ENCODE assay signal across 24 cellular contexts in genomic region chr1:231272173-231272572, GRCh38. TPM values are rescaled to one million over a fixed set of nuclear protein-coding genes. Genes with fewer than 3 reads are reported as not detected.
DNase-seq lines count a peak whose midpoint lies in the region; ATAC-seq and TF ChIP-seq lines count a peak whose summit lies in the region.
"Had no signal": no experiment of that assay in that cellular context is flagged by ENCODE, and none has a peak within 500 bp of the region (broad histone marks: within the 10 kb centered on the region; RNA-seq: fewer than 3 reads in every experiment).

No MANE protein-coding gene starts in this region.

- no peaks in the 10 kb centered on the region for H4K20me1 ChIP-seq in BLaER1 treated with 17β-estradiol and CSF1 and Interleukin-3, amounts not matched to agents 10 nM and 100 nM
- no peaks in the 10 kb centered on the region for H4K20me1 ChIP-seq in OCI-LY7 (ENCODE audit: insufficient read depth, low read length)

- CTCF ChIA-PET in naive thymus-derived CD4-positive, alpha-beta T cell (lab: Charles Lee): no interaction called here
- CTCF ChIA-PET in OCI-LY7 (lab: Charles Lee; ENCODE audit: unreplicated experiment): no interaction called here

- no peaks in the 10 kb centered on the region for H3K9me3 ChIP-seq in BLaER1 treated with 17β-estradiol and CSF1 and Interleukin-3, amounts not matched to agents 10 nM and 100 nM (replicated peaks in 1 of 11)
- no peaks in the 10 kb centered on the region for H3K9me3 ChIP-seq in naive thymus-derived CD4-positive, alpha-beta T cell (ENCODE audit: control insufficient read depth in 2 of 3, low read length in 3 of 3)
- no peaks in the 10 kb centered on the region for H3K9me3 ChIP-seq in OCI-LY7 (ENCODE audit: low read length)
- H3K9me3 ChIP-seq: esophagus squamous epithelium, upper lobe of left lung had no signal

- TF ChIP-seq CTCF in OCI-LY7 (conservative IDR thresholded peaks at IDR 0.05; ENCODE audit: low read length) (no peak), progenitor cell of endocrine pancreas (IDR thresholded peaks at IDR 0.05; ENCODE audit: unreplicated experiment) (no peak)

- POLR2A ChIA-PET in naive thymus-derived CD4-positive, alpha-beta T cell (lab: Charles Lee): no interaction called here
- POLR2A ChIA-PET in OCI-LY7 (lab: Charles Lee): no interaction called here

- ATAC-seq in activated naive CD4-positive, alpha-beta T cell treated with anti-CD3 and anti-CD28 coated beads, Interleukin-2, amount 50 U/mL, for 72 hours: peak; percentile 28 to 63
- ATAC-seq in naive thymus-derived CD4-positive, alpha-beta T cell: peak; percentile 31
- ATAC-seq in GM19455 (IDR thresholded peaks at IDR 0.05; ENCODE audit: unreplicated experiment): no peak
- ATAC-seq: GM12878; left lobe of liver; PC-3; stimulated activated memory B cell treated with anti-CD40 and anti-IgM and Interleukin-4, amounts not matched to agents 10 μg/mL and 1 μg/mL and 100 μg/mL, for 72 hours had no signal

- no peak overlapping the region for H2AFZ ChIP-seq in OCI-LY7 (ENCODE audit: low read length)

- H3K4me3 Mint-ChIP-seq in naive thymus-derived CD4-positive, alpha-beta T cell: peak overlapping the region in 8 of 10 donors; percentile 28 to 84 (median 61)
- no peak overlapping the region for H3K4me3 Mint-ChIP-seq in progenitor cell of endocrine pancreas (ENCODE audit: low read depth)
- H3K4me3 Mint-ChIP-seq: stimulated activated memory B cell treated with anti-CD40 and anti-IgM and Interleukin-4, amounts not matched to agents 10 μg/mL and 1 μg/mL and 100 μg/mL, for 72 hours had no signal

- H3K4me2 ChIP-seq in BLaER1 treated with 17β-estradiol and CSF1 and Interleukin-3, amounts not matched to agents 10 nM and 100 nM: peak overlapping the region in 10 of 11 experiments; percentile 3 to 71 (median 45); a peak in 16 of 22 replicates
- H3K4me2 ChIP-seq in OCI-LY7 (ENCODE audit: low read length): no peak overlapping the region

- no peaks in the 10 kb centered on the region for H3K27me3 Mint-ChIP-seq in naive thymus-derived CD4-positive, alpha-beta T cell
- H3K27me3 Mint-ChIP-seq in progenitor cell of endocrine pancreas: no peaks in the 10 kb centered on the region
- H3K27me3 Mint-ChIP-seq: stimulated activated memory B cell treated with anti-CD40 and anti-IgM and Interleukin-4, amounts not matched to agents 10 μg/mL and 1 μg/mL and 100 μg/mL, for 72 hours had no signal

- intact Hi-C loops in naive thymus-derived CD4-positive, alpha-beta T cell (cut with micrococcal nuclease): loop anchor here in 1 of 2 donors (1.0 to 5.0 kb wide), 3 partner anchors 31 to 330 kb away; partner anchors contain the start of genes GNPAT and SPRTN
- intact Hi-C loops in OCI-LY7 (cut with micrococcal nuclease; ENCODE audit: unreplicated experiment): no loop called here

- peak overlapping the region; percentile 96 to 99 for H3K27ac Mint-ChIP-seq in activated naive CD4-positive, alpha-beta T cell treated with anti-CD3 and anti-CD28 coated beads, Interleukin-2, amount 50 U/mL, for 72 hours
- H3K27ac Mint-ChIP-seq in naive thymus-derived CD4-positive, alpha-beta T cell: peak overlapping the region; percentile 39 to 99 (median 93)
- H3K27ac Mint-ChIP-seq in progenitor cell of endocrine pancreas: no peak overlapping the region
- H3K27ac Mint-ChIP-seq: stimulated activated memory B cell treated with anti-CD40 and anti-IgM and Interleukin-4, amounts not matched to agents 10 μg/mL and 1 μg/mL and 100 μg/mL, for 72 hours had no signal

- no peak overlapping the region for H3K9ac ChIP-seq in BLaER1 treated with 17β-estradiol and CSF1 and Interleukin-3, amounts not matched to agents 10 nM and 100 nM

- DNase-seq in activated CD4-positive, alpha-beta T cell treated with anti-CD3 and anti-CD28 coated beads for 48 hours: peak; percentile 5
- DNase-seq in activated CD4-positive, alpha-beta T cell treated with anti-CD3 and anti-CD28 coated beads, Interleukin-2, amount 50 U/mL, for 4 hours: no peak
- peak in 1 of 2 donors; percentile 9 for DNase-seq in activated naive CD4-positive, alpha-beta T cell treated with anti-CD3 and anti-CD28 coated beads, Interleukin-2, amount 50 U/mL, for 72 hours (ENCODE audit: low spot score in 2 of 2)
- peak in 6 of 9 donors; percentile 1 to 52 (median 28) for DNase-seq in naive thymus-derived CD4-positive, alpha-beta T cell
- DNase-seq in OCI-LY7 (ENCODE audit: low spot score) (no peak), progenitor cell of endocrine pancreas (ENCODE audit: low spot score, unreplicated experiment) (no peak)
- DNase-seq: activated CD8-positive, alpha-beta memory T cell treated with anti-CD3 and anti-CD28 coated beads, Interleukin-2, amount 50 U/mL, for 48 hours; C1 segment of cervical spinal cord; caudate nucleus; DMS153; effector CD4-positive, alpha-beta T cell; esophagus squamous epithelium; GOT3; NCI-H82; PC-3; right cardiac atrium; SIG-M5 had no signal

- no peaks in the 10 kb centered on the region for H3K9me2 ChIP-seq in OCI-LY7 (ENCODE audit: insufficient read depth, low read length)

- H3K4me1 ChIP-seq in BLaER1 treated with 17β-estradiol and CSF1 and Interleukin-3, amounts not matched to agents 10 nM and 100 nM: peaks cover 13 to 25% (median 22%) of the 10 kb centered on the region in 10 experiments; a peak in 18 of 20 replicates
- peaks cover 0 to 3% of the 10 kb centered on the region in 2 donors for H3K4me1 ChIP-seq in naive thymus-derived CD4-positive, alpha-beta T cell (ENCODE audit: control insufficient read depth in 2 of 2, insufficient read depth in 2 of 2, low read length in 2 of 2)
- H3K4me1 ChIP-seq in OCI-LY7 (ENCODE audit: insufficient read depth, low read length, poor library complexity, severe bottlenecking): no peaks in the 10 kb centered on the region
- H3K4me1 ChIP-seq: esophagus squamous epithelium had no signal

- no peaks in the 10 kb centered on the region for H3K9me3 Mint-ChIP-seq in activated naive CD4-positive, alpha-beta T cell treated with anti-CD3 and anti-CD28 coated beads, Interleukin-2, amount 50 U/mL, for 72 hours
- peaks cover 0 to 2% (median 0%) of the 10 kb centered on the region in 11 donors for H3K9me3 Mint-ChIP-seq in naive thymus-derived CD4-positive, alpha-beta T cell
- H3K9me3 Mint-ChIP-seq in progenitor cell of endocrine pancreas (ENCODE audit: low read depth): no peaks in the 10 kb centered on the region
- H3K9me3 Mint-ChIP-seq: stimulated activated memory B cell treated with anti-CD40 and anti-IgM and Interleukin-4, amounts not matched to agents 10 μg/mL and 1 μg/mL and 100 μg/mL, for 72 hours had no signal

- H3K4me3 ChIP-seq in BLaER1 treated with 17β-estradiol and CSF1 and Interleukin-3, amounts not matched to agents 10 nM and 100 nM: no peak overlapping the region
- H3K4me3 ChIP-seq in naive thymus-derived CD4-positive, alpha-beta T cell (ENCODE audit: low read length): no peak overlapping the region
- no peak overlapping the region for H3K4me3 ChIP-seq in OCI-LY7 (ENCODE audit: low read depth, low read length, poor library complexity, severe bottlenecking)
- H3K4me3 ChIP-seq: esophagus squamous epithelium, GM12878, upper lobe of left lung had no signal

- BruUV-seq in OCI-LY7 (replicated peaks; lab: Mats Ljungman, UMichigan): no TSS peak

- peaks cover 32 to 63% of the 10 kb centered on the region in 2 donors for H3K36me3 Mint-ChIP-seq in activated naive CD4-positive, alpha-beta T cell treated with anti-CD3 and anti-CD28 coated beads, Interleukin-2, amount 50 U/mL, for 72 hours
- peaks cover 24 to 65% (median 63%) of the 10 kb centered on the region in 5 donors for H3K36me3 Mint-ChIP-seq in naive thymus-derived CD4-positive, alpha-beta T cell
- H3K36me3 Mint-ChIP-seq in progenitor cell of endocrine pancreas (ENCODE audit: insufficient read depth): peaks cover 39% of the 10 kb centered on the region

- H3K27me3 ChIP-seq in BLaER1 treated with 17β-estradiol and CSF1 and Interleukin-3, amounts not matched to agents 10 nM and 100 nM: no peaks in the 10 kb centered on the region
- no peaks in the 10 kb centered on the region for H3K27me3 ChIP-seq in naive thymus-derived CD4-positive, alpha-beta T cell (ENCODE audit: control insufficient read depth in 2 of 2, insufficient read depth in 2 of 2, low read length in 2 of 2)
- H3K27me3 ChIP-seq: esophagus squamous epithelium, upper lobe of left lung had no signal

- H3K79me2 ChIP-seq in OCI-LY7 (ENCODE audit: insufficient read depth, low read depth, low read length): no peaks in the 10 kb centered on the region

- H3K4me1 Mint-ChIP-seq in naive thymus-derived CD4-positive, alpha-beta T cell: peaks cover 6 to 52% (median 24%) of the 10 kb centered on the region in 7 donors
- no peaks in the 10 kb centered on the region for H3K4me1 Mint-ChIP-seq in progenitor cell of endocrine pancreas (ENCODE audit: low read depth)
- H3K4me1 Mint-ChIP-seq: stimulated activated memory B cell treated with anti-CD40 and anti-IgM and Interleukin-4, amounts not matched to agents 10 μg/mL and 1 μg/mL and 100 μg/mL, for 72 hours had no signal

- peak overlapping the region in 5 of 11 experiments; percentile 20 to 67 (median 53); a peak in 10 of 22 replicates for H3K27ac ChIP-seq in BLaER1 treated with 17β-estradiol and CSF1 and Interleukin-3, amounts not matched to agents 10 nM and 100 nM
- H3K27ac ChIP-seq in naive thymus-derived CD4-positive, alpha-beta T cell (ENCODE audit: low read depth, low read length): peak overlapping the region; percentile 55
- H3K27ac ChIP-seq in OCI-LY7 (ENCODE audit: low read depth, low read length, poor library complexity, severe bottlenecking): no peak overlapping the region
- H3K27ac ChIP-seq: esophagus squamous epithelium, VCaP had no signal

- peaks cover 74 to 89% (median 78%) of the 10 kb centered on the region in 11 experiments for H3K36me3 ChIP-seq in BLaER1 treated with 17β-estradiol and CSF1 and Interleukin-3, amounts not matched to agents 10 nM and 100 nM
- peaks cover 0 to 54% (median 7%) of the 10 kb centered on the region in 3 experiments for H3K36me3 ChIP-seq in naive thymus-derived CD4-positive, alpha-beta T cell (ENCODE audit: control insufficient read depth in 2 of 3, insufficient read depth in 3 of 3, low read length in 3 of 3)
- peaks cover 85% of the 10 kb centered on the region for H3K36me3 ChIP-seq in OCI-LY7 (ENCODE audit: insufficient read depth, low read length)

RNA-seq across cellular contexts. Expression of gene GNPAT, which starts 31.2 kb away (rescaled TPM):
- 10 to 100 TPM; 50.6 to 65.2 TPM for total RNA-seq in activated naive CD4-positive, alpha-beta T cell treated with anti-CD3 and anti-CD28 coated beads, Interleukin-2, amount 50 U/mL, for 72 hours
- total RNA-seq in naive thymus-derived CD4-positive, alpha-beta T cell: 10 to 100 TPM; 17.3 to 41.0 (median 35.5) TPM
- polyA plus RNA-seq in naive thymus-derived CD4-positive, alpha-beta T cell: 10 to 100 TPM; 30.1 to 34.4 TPM
- total RNA-seq in OCI-LY7 (2014; rRNA removed; shearing (Covaris generic)): 37.9 and 51.7 TPM in 2 replicates
- total RNA-seq in OCI-LY7 (2022): 54.9 and 58.5 TPM in 2 replicates
- 69.9 and 70.2 TPM in 2 replicates for total RNA-seq in progenitor cell of endocrine pancreas

Comparison
In these comparisons a context has a peak if more than half of its experiments do, and no peak if none do; other contexts are left out.
1. DNase-seq: peak in activated CD4-positive, alpha-beta T cell treated with anti-CD3 and anti-CD28 coated beads for 48 hours (single experiment) and naive thymus-derived CD4-positive, alpha-beta T cell (6 of 9); none in activated CD4-positive, alpha-beta T cell treated with anti-CD3 and anti-CD28 coated beads, Interleukin-2, amount 50 U/mL, for 4 hours (0 of 2), OCI-LY7 (single experiment) and progenitor cell of endocrine pancreas (single experiment).